Comparison of ENCODE assay signal across 12 cellular contexts in the genomic region with DNA sequence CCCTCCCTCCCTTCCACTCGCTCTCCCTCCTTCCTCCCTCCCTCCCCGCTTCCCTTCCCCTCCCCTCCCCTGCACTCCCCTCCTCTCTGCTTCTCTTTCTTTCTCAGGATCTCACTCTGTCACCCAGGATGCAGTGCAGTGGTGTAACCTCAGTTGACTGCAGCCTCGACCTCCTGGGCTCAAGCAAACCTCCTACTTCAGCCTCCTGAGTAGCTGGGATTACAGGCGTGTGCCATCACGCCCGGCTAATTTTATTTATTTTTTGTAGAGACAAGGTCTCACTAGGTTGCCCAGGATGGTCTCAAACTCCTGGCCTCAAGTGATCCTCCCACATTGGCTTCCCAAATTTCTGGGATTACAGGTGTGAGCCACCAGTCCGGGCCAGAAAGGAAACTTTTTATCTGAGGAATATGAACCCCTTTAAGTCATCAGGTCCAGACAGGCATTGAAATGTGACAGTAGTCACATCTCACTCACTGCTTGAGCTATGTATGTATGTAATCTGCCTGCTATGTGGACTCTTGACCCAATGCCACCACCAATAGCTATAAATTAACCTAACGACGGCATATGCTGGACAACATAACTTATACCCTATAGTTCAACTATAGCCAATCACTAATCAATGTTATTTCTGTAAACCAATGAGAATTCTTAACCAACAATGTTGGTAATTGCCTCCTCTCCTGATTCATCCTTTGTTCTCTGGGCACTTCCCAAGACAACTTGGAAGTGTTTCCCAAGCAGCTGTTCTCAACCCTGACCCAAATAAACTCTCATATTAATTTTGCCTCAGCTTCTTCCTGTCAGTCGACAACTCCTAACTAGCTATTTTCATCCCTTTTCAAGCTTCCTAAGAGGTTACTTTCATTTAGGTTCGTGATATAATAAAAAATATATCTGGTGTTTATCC. TPM values are rescaled to one million over a fixed set of nuclear protein-coding genes. Genes with fewer than 3 reads are reported as not detected.
DNase-seq lines count a peak whose midpoint lies in the region; ATAC-seq and TF ChIP-seq lines count a peak whose summit lies in the region.
"Had no signal": no experiment of that assay in that cellular context is flagged by ENCODE, and none has a peak within 500 bp of the region (broad histone marks: within the 10 kb centered on the region; RNA-seq: fewer than 3 reads in every experiment).

No MANE protein-coding gene starts in this region.

- peaks cover 4% of the 10 kb centered on the region for H3K9me3 Mint-ChIP-seq in activated naive CD8-positive, alpha-beta T cell (ENCODE audit: low read depth)
- peaks cover 6% of the 10 kb centered on the region for H3K9me3 Mint-ChIP-seq in activated naive CD8-positive, alpha-beta T cell treated with anti-CD3 and anti-CD28 coated beads for 36 hours

- H3K4me1 Mint-ChIP-seq in activated naive CD8-positive, alpha-beta T cell (ENCODE audit: low read depth) = peaks cover 64% of the 10 kb centered on the region
- peaks cover 64% of the 10 kb centered on the region for H3K4me1 Mint-ChIP-seq in activated naive CD8-positive, alpha-beta T cell treated with anti-CD3 and anti-CD28 coated beads for 36 hours

- no peak overlapping the region for H3K4me3 Mint-ChIP-seq in activated naive CD8-positive, alpha-beta T cell
- no peak overlapping the region for H3K4me3 Mint-ChIP-seq in activated naive CD8-positive, alpha-beta T cell treated with anti-CD3 and anti-CD28 coated beads for 36 hours

- peak overlapping the region; percentile 5 for H3K27ac Mint-ChIP-seq in activated naive CD8-positive, alpha-beta T cell
- H3K27ac Mint-ChIP-seq in activated naive CD8-positive, alpha-beta T cell treated with anti-CD3 and anti-CD28 coated beads for 36 hours = no peak overlapping the region

- H3K27me3 Mint-ChIP-seq in activated naive CD8-positive, alpha-beta T cell = no peaks in the 10 kb centered on the region
- no peaks in the 10 kb centered on the region for H3K27me3 Mint-ChIP-seq in activated naive CD8-positive, alpha-beta T cell treated with anti-CD3 and anti-CD28 coated beads for 36 hours

- no peak overlapping the region for H3K4me3 ChIP-seq in astrocyte of the spinal cord (ENCODE audit: low read depth, low read length)

- in situ Hi-C loops in astrocyte of the spinal cord (cut with HindIII; ENCODE audit: low sequenced_read_pairs) = no loop called here

- intact Hi-C loops in left colon (cut with DNase I, micrococcal nuclease) = no loop called here

- TF ChIP-seq CTCF in astrocyte of the spinal cord (IDR thresholded peaks at IDR 0.05; ENCODE audit: low read depth, low read length) = no peak

- peak; percentile 38 for ATAC-seq in left colon

- DNase-seq in activated naive CD8-positive, alpha-beta T cell treated with anti-CD3 and anti-CD28 coated beads for 36 hours = no peak
- DNase-seq in astrocyte of the spinal cord (ENCODE audit: low read depth, low spot score) = peak; percentile 17
- no peak for DNase-seq in left colon
- DNase-seq in stromal cell of bone marrow (ENCODE audit: low read depth) = peak; percentile 37
- DNase-seq in central memory CD4-positive, alpha-beta T cell = no peak
- DNase-seq in NCI-H2029 treated with DMSO at 0.1 percent for 48 hours (lab: John Stamatoyannopoulos, UW) = no peak
- DNase-seq in NCI-H128 (lab: John Stamatoyannopoulos, UW; ENCODE audit: unreplicated experiment) = no peak
- DNase-seq: amygdala; NCI-H510A treated with DMSO at 0.1 percent for 48 hours; stimulated activated naive CD4-positive, alpha-beta T cell treated with Interleukin-2 at 50 U/mL for 16 hours; SW 1271 had no signal

- peaks cover 2% of the 10 kb centered on the region for H3K36me3 Mint-ChIP-seq in activated naive CD8-positive, alpha-beta T cell
- H3K36me3 Mint-ChIP-seq in activated naive CD8-positive, alpha-beta T cell treated with anti-CD3 and anti-CD28 coated beads for 36 hours = peaks cover 18% of the 10 kb centered on the region

RNA-seq across cellular contexts. Expression of gene SERPINB1, which starts 23.9 kb away (rescaled TPM):
- 10 to 100 TPM; 38.1 to 44.7 TPM for total RNA-seq in activated naive CD8-positive, alpha-beta T cell treated with anti-CD3 and anti-CD28 coated beads for 36 hours
- 100 to 1,000 TPM; 168 to 208 TPM for total RNA-seq in left colon

RNA-seq across cellular contexts. Expression of gene SERPINB9, which starts 37.6 kb away (rescaled TPM):
- total RNA-seq in activated naive CD8-positive, alpha-beta T cell treated with anti-CD3 and anti-CD28 coated beads for 36 hours = 10 to 100 TPM; 51.3 to 51.4 TPM
- 1 to 10 TPM; 3.5 to 4.7 TPM for total RNA-seq in left colon

Comparison
In these comparisons a context has a peak if more than half of its experiments do, and no peak if none do; other contexts are left out.
1. DNase-seq: peak in astrocyte of the spinal cord (single experiment) and stromal cell of bone marrow (single experiment); none in activated naive CD8-positive, alpha-beta T cell treated with anti-CD3 and anti-CD28 coated beads for 36 hours (single experiment), left colon (0 of 2), central memory CD4-positive, alpha-beta T cell (single experiment), NCI-H2029 treated with DMSO at 0.1 percent for 48 hours (single experiment) and NCI-H128 (single experiment).
2. RNA of gene SERPINB9, which starts 37.6 kb away (total RNA-seq): 51.3 to 51.4 TPM in activated naive CD8-positive, alpha-beta T cell treated with anti-CD3 and anti-CD28 coated beads for 36 hours; 3.5 to 4.7 TPM in left colon; every median in the first group is over 4 times any median in the second.